In the genomic region with DNA sequence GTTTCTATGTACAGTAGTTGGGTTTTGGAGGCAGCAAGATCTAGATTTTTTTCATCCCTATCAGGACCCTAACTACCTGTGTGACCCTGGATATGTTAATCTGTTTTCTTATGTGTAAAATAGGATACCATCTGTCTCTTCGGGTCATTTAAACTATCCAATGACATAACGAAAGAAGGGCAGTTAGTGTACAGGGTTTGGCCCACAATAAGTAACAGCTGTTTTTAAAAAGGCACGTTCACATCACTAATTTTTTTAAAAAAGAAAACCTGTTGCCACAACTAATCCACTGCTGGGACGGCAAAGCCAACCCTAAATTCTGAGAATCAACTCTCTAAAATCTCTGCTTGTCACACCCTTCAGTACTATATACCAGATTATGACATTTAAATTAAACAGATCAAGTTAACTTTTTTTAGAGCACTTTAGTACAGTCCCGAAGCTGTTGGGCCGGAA, we compare ENCODE assay signal across 1 cellular context.
TF ChIP-seq lines count a peak whose summit lies in the region.

No MANE protein-coding gene starts in this region.

TF ChIP-seq in K562, 482 proteins besides CTCF, POLR2A, EP300 and RAD21 (continued from another document):
- TF ChIP-seq, protein P1, sequence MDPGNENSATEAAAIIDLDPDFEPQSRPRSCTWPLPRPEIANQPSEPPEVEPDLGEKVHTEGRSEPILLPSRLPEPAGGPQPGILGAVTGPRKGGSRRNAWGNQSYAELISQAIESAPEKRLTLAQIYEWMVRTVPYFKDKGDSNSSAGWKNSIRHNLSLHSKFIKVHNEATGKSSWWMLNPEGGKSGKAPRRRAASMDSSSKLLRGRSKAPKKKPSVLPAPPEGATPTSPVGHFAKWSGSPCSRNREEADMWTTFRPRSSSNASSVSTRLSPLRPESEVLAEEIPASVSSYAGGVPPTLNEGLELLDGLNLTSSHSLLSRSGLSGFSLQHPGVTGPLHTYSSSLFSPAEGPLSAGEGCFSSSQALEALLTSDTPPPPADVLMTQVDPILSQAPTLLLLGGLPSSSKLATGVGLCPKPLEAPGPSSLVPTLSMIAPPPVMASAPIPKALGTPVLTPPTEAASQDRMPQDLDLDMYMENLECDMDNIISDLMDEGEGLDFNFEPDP (CRISPR knock-in tag; IDR thresholded peaks at IDR 0.05), result no peak
- TF ChIP-seq IFI16 (CRISPR knock-in tag; IDR thresholded peaks at IDR 0.05), result no peak
- TF ChIP-seq ZNF121 (CRISPR knock-in tag; conservative IDR thresholded peaks at IDR 0.05), result no peak
- no peak for TF ChIP-seq NR2F6 (CRISPR knock-in tag; IDR thresholded peaks at IDR 0.05)
- no peak for TF ChIP-seq ZNF146 (CRISPR knock-in tag; IDR thresholded peaks at IDR 0.05; ENCODE audit: unreplicated experiment)
- TF ChIP-seq, protein P2, sequence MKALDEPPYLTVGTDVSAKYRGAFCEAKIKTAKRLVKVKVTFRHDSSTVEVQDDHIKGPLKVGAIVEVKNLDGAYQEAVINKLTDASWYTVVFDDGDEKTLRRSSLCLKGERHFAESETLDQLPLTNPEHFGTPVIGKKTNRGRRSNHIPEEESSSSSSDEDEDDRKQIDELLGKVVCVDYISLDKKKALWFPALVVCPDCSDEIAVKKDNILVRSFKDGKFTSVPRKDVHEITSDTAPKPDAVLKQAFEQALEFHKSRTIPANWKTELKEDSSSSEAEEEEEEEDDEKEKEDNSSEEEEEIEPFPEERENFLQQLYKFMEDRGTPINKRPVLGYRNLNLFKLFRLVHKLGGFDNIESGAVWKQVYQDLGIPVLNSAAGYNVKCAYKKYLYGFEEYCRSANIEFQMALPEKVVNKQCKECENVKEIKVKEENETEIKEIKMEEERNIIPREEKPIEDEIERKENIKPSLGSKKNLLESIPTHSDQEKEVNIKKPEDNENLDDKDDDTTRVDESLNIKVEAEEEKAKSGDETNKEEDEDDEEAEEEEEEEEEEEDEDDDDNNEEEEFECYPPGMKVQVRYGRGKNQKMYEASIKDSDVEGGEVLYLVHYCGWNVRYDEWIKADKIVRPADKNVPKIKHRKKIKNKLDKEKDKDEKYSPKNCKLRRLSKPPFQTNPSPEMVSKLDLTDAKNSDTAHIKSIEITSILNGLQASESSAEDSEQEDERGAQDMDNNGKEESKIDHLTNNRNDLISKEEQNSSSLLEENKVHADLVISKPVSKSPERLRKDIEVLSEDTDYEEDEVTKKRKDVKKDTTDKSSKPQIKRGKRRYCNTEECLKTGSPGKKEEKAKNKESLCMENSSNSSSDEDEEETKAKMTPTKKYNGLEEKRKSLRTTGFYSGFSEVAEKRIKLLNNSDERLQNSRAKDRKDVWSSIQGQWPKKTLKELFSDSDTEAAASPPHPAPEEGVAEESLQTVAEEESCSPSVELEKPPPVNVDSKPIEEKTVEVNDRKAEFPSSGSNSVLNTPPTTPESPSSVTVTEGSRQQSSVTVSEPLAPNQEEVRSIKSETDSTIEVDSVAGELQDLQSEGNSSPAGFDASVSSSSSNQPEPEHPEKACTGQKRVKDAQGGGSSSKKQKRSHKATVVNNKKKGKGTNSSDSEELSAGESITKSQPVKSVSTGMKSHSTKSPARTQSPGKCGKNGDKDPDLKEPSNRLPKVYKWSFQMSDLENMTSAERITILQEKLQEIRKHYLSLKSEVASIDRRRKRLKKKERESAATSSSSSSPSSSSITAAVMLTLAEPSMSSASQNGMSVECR (CRISPR knock-in tag; IDR thresholded peaks at IDR 0.05), result no peak
- TF ChIP-seq NFXL1 (CRISPR knock-in tag; IDR thresholded peaks at IDR 0.05), result no peak
- no peak for TF ChIP-seq ZC3H8 (IDR thresholded peaks at IDR 0.05)
- TF ChIP-seq, protein P3, sequence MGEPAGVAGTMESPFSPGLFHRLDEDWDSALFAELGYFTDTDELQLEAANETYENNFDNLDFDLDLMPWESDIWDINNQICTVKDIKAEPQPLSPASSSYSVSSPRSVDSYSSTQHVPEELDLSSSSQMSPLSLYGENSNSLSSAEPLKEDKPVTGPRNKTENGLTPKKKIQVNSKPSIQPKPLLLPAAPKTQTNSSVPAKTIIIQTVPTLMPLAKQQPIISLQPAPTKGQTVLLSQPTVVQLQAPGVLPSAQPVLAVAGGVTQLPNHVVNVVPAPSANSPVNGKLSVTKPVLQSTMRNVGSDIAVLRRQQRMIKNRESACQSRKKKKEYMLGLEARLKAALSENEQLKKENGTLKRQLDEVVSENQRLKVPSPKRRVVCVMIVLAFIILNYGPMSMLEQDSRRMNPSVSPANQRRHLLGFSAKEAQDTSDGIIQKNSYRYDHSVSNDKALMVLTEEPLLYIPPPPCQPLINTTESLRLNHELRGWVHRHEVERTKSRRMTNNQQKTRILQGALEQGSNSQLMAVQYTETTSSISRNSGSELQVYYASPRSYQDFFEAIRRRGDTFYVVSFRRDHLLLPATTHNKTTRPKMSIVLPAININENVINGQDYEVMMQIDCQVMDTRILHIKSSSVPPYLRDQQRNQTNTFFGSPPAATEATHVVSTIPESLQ (CRISPR knock-in tag; IDR thresholded peaks at IDR 0.05), result no peak
- no peak for TF ChIP-seq PHF20 (IDR thresholded peaks at IDR 0.05; ENCODE audit: partially characterized antibody)
- no peak for TF ChIP-seq TRIM24 (IDR thresholded peaks at IDR 0.05)
- TF ChIP-seq ZNF445 (CRISPR knock-in tag; IDR thresholded peaks at IDR 0.05; ENCODE audit: low read depth), result no peak
- TF ChIP-seq DACH1 (IDR thresholded peaks at IDR 0.05; ENCODE audit: partially characterized antibody), result peak; percentile 35
- no peak for TF ChIP-seq PTTG1 (tag; IDR thresholded peaks at IDR 0.05; ENCODE audit: low read depth)
- no peak for TF ChIP-seq ZNF274 (IDR thresholded peaks at IDR 0.05; ENCODE audit: borderline replicate concordance, low read depth, low read length)
- no peak for TF ChIP-seq ZZZ3 (IDR thresholded peaks at IDR 0.05)
- TF ChIP-seq GATAD2B (IDR thresholded peaks at IDR 0.05; ENCODE audit: borderline replicate concordance), result no peak
- TF ChIP-seq, protein P4, sequence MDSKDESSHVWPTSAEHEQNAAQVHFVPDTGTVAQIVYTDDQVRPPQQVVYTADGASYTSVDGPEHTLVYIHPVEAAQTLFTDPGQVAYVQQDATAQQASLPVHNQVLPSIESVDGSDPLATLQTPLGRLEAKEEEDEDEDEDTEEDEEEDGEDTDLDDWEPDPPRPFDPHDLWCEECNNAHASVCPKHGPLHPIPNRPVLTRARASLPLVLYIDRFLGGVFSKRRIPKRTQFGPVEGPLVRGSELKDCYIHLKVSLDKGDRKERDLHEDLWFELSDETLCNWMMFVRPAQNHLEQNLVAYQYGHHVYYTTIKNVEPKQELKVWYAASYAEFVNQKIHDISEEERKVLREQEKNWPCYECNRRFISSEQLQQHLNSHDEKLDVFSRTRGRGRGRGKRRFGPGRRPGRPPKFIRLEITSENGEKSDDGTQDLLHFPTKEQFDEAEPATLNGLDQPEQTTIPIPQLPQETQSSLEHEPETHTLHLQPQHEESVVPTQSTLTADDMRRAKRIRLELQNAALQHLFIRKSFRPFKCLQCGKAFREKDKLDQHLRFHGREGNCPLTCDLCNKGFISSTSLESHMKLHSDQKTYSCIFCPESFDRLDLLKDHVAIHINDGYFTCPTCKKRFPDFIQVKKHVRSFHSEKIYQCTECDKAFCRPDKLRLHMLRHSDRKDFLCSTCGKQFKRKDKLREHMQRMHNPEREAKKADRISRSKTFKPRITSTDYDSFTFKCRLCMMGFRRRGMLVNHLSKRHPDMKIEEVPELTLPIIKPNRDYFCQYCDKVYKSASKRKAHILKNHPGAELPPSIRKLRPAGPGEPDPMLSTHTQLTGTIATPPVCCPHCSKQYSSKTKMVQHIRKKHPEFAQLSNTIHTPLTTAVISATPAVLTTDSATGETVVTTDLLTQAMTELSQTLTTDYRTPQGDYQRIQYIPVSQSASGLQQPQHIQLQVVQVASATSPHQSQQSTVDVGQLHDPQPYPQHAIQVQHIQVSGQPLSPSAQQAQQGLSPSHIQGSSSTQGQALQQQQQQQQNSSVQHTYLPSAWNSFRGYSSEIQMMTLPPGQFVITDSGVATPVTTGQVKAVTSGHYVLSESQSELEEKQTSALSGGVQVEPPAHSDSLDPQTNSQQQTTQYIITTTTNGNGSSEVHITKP (IDR thresholded peaks at IDR 0.05; ENCODE audit: partially characterized antibody), result peak; percentile 78
- no peak for TF ChIP-seq ZNF644 (tag; IDR thresholded peaks at IDR 0.05; ENCODE audit: low read depth)
- TF ChIP-seq SAFB (IDR thresholded peaks at IDR 0.05; ENCODE audit: borderline replicate concordance, low read depth, low read length), result no peak
- TF ChIP-seq, protein P5, sequence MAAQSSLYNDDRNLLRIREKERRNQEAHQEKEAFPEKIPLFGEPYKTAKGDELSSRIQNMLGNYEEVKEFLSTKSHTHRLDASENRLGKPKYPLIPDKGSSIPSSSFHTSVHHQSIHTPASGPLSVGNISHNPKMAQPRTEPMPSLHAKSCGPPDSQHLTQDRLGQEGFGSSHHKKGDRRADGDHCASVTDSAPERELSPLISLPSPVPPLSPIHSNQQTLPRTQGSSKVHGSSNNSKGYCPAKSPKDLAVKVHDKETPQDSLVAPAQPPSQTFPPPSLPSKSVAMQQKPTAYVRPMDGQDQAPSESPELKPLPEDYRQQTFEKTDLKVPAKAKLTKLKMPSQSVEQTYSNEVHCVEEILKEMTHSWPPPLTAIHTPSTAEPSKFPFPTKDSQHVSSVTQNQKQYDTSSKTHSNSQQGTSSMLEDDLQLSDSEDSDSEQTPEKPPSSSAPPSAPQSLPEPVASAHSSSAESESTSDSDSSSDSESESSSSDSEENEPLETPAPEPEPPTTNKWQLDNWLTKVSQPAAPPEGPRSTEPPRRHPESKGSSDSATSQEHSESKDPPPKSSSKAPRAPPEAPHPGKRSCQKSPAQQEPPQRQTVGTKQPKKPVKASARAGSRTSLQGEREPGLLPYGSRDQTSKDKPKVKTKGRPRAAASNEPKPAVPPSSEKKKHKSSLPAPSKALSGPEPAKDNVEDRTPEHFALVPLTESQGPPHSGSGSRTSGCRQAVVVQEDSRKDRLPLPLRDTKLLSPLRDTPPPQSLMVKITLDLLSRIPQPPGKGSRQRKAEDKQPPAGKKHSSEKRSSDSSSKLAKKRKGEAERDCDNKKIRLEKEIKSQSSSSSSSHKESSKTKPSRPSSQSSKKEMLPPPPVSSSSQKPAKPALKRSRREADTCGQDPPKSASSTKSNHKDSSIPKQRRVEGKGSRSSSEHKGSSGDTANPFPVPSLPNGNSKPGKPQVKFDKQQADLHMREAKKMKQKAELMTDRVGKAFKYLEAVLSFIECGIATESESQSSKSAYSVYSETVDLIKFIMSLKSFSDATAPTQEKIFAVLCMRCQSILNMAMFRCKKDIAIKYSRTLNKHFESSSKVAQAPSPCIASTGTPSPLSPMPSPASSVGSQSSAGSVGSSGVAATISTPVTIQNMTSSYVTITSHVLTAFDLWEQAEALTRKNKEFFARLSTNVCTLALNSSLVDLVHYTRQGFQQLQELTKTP (IDR thresholded peaks at IDR 0.05; ENCODE audit: low read depth in 1 of 2, partially characterized antibody in 2 of 2), result peak in 1 of 2 experiments; percentile 82
- TF ChIP-seq, protein P6, sequence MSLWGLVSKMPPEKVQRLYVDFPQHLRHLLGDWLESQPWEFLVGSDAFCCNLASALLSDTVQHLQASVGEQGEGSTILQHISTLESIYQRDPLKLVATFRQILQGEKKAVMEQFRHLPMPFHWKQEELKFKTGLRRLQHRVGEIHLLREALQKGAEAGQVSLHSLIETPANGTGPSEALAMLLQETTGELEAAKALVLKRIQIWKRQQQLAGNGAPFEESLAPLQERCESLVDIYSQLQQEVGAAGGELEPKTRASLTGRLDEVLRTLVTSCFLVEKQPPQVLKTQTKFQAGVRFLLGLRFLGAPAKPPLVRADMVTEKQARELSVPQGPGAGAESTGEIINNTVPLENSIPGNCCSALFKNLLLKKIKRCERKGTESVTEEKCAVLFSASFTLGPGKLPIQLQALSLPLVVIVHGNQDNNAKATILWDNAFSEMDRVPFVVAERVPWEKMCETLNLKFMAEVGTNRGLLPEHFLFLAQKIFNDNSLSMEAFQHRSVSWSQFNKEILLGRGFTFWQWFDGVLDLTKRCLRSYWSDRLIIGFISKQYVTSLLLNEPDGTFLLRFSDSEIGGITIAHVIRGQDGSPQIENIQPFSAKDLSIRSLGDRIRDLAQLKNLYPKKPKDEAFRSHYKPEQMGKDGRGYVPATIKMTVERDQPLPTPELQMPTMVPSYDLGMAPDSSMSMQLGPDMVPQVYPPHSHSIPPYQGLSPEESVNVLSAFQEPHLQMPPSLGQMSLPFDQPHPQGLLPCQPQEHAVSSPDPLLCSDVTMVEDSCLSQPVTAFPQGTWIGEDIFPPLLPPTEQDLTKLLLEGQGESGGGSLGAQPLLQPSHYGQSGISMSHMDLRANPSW (CRISPR knock-in tag; IDR thresholded peaks at IDR 0.05), result no peak
- TF ChIP-seq, protein P7, sequence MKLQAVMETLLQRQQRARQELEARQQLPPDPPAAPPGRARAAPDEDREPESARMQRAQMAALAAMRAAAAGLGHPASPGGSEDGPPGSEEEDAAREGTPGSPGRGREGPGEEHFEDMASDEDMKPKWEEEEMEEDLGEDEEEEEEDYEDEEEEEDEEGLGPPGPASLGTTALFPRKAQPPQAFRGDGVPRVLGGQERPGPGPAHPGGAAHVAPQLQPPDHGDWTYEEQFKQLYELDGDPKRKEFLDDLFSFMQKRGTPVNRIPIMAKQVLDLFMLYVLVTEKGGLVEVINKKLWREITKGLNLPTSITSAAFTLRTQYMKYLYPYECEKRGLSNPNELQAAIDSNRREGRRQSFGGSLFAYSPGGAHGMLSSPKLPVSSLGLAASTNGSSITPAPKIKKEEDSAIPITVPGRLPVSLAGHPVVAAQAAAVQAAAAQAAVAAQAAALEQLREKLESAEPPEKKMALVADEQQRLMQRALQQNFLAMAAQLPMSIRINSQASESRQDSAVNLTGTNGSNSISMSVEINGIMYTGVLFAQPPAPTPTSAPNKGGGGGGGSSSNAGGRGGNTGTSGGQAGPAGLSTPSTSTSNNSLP (IDR thresholded peaks at IDR 0.05; ENCODE audit: borderline replicate concordance, low read depth, low read length), result no peak
